20 cellular contexts compared by ENCODE assay signal in the genomic region with DNA sequence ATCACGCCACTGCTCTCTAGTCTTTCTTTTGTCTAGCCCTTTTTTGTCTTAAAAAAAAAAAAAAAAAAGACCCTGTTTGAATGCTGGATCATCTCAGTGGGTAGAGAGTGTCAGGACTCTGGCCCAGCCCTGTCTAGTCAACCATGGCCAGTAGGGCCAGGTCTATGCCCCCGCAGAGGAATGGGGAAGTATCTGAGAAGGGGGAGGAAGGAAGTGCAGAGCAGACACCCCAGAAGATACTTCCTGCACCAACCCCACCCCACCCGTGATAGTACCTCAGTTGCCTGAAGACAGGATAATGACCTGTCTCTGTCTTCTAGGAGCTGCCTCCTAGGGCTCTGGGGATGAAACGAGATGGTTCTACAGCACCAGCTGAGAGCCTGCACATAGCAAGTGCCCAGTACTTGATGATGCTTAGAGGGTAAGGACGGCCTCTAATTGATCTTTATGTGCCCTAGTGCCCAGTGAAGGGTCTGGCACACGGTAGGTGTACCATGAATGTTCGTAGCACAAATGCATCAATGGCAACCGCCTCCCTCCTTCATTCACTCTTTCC. TPM values are rescaled to one million over a fixed set of nuclear protein-coding genes. Genes with fewer than 3 reads are reported as not detected.
A peak's percentile ranks its signal among the peaks of the same experiment; 100 is the strongest.
DNase-seq lines count a peak whose midpoint lies in the region; ATAC-seq and TF ChIP-seq lines count a peak whose summit lies in the region.
"Had no signal": no experiment of that assay in that cellular context is flagged by ENCODE, and none has a peak within 500 bp of the region (broad histone marks: within the 10 kb centered on the region; RNA-seq: fewer than 3 reads in every experiment).

No MANE protein-coding gene starts in this region.

- CTCF ChIA-PET in mammary epithelial cell (lab: Charles Lee; ENCODE audit: low non-redundant PET): no interaction called here

- H4K20me1 ChIP-seq in mammary epithelial cell (ENCODE audit: insufficient read depth, low read length) (no peaks in the 10 kb centered on the region), neural progenitor cell (ENCODE audit: low read depth) (no peaks in the 10 kb centered on the region)

- H3K9me3 Mint-ChIP-seq in neural progenitor cell: peaks cover 18% of the 10 kb centered on the region
- peaks cover 4% of the 10 kb centered on the region for H3K9me3 Mint-ChIP-seq in mesothelial cell of epicardium
- H3K9me3 Mint-ChIP-seq: CD4-positive, alpha-beta T cell had no signal

- DNase-seq in GM12865 (ENCODE audit: low read depth) (peak; percentile 3), NOMO-1 treated with DMSO at 0.1 percent for 48 hours (lab: John Stamatoyannopoulos, UW; ENCODE audit: unreplicated experiment) (peak; percentile 57), mammary epithelial cell (no peak), neural progenitor cell (ENCODE audit: low spot score) (no peak), mesothelial cell of epicardium (ENCODE audit: low spot score in 2 of 2, unreplicated experiment in 2 of 2) (no peak), Right ventricle myocardium superior (no peak)
- DNase-seq: activated CD4-positive, alpha-beta T cell treated with anti-CD3 and anti-CD28 coated beads for 4 hours; activated T-cell treated with anti-CD3 and anti-CD28 coated beads, Interleukin-2, amount 50 U/mL, for 72 hours; CD4-positive, alpha-beta T cell; colonic mucosa; HCEC 1CT; left colon; NCI-H2107; right cardiac atrium; stimulated activated CD4-positive, alpha-beta T cell treated with anti-CD3 and anti-CD28 coated beads, Interleukin-4, amount 100 ng/mL, for 1 hour; SW 1271 had no signal

- H3K27ac Mint-ChIP-seq in neural progenitor cell: peak overlapping the region; percentile 30
- no peak overlapping the region for H3K27ac Mint-ChIP-seq in mesothelial cell of epicardium
- H3K27ac Mint-ChIP-seq: activated T-cell treated with anti-CD3 and anti-CD28 coated beads, Interleukin-2, amount 50 U/mL, for 72 hours; CD4-positive, alpha-beta T cell; nephron had no signal

- no peaks in the 10 kb centered on the region for H3K79me2 ChIP-seq in mammary epithelial cell (ENCODE audit: insufficient read depth, low read length)
- no peaks in the 10 kb centered on the region for H3K79me2 ChIP-seq in neural progenitor cell (ENCODE audit: low read depth)

- H3K27ac ChIP-seq in mammary epithelial cell (ENCODE audit: insufficient read depth, low read depth, low read length) (no peak overlapping the region), neural progenitor cell (no peak overlapping the region)
- H3K27ac ChIP-seq: colonic mucosa, esophagus muscularis mucosa had no signal

- H3K4me2 ChIP-seq in mammary epithelial cell (ENCODE audit: insufficient read depth, low read depth, low read length): peak overlapping the region; percentile 61
- no peak overlapping the region for H3K4me2 ChIP-seq in neural progenitor cell

- H3K4me1 Mint-ChIP-seq in neural progenitor cell (peaks cover 47% of the 10 kb centered on the region), mesothelial cell of epicardium (peaks cover 2% of the 10 kb centered on the region)

- in situ Hi-C loops in mammary epithelial cell (cut with MboI; ENCODE audit: low sequenced_read_pairs in 2 of 2): no loop called here

- BruUV-seq in mammary epithelial cell (replicated peaks; lab: Mats Ljungman, UMichigan): no TSS peak

- dilution Hi-C loops in mammary epithelial cell (cut with HindIII; ENCODE audit: low sequenced_read_pairs): no loop called here

- TF ChIP-seq CTCF in GM12865 (IDR thresholded peaks at IDR 0.05; ENCODE audit: insufficient read depth, low read depth, low read length, missing control alignments) (no peak), mammary epithelial cell (conservative IDR thresholded peaks at IDR 0.05 in 1 of 2, IDR thresholded peaks at IDR 0.05 in 1 of 2; ENCODE audit: extremely low read depth in 1 of 2, insufficient read depth in 1 of 2, low read depth in 1 of 2, low read length in 2 of 2) (no peak), neural progenitor cell (IDR thresholded peaks at IDR 0.05) (no peak), mesothelial cell of epicardium (IDR thresholded peaks at IDR 0.05; ENCODE audit: unreplicated experiment) (no peak)

- intact Hi-C loops in mammary epithelial cell (cut with micrococcal nuclease): no loop called here
- intact Hi-C loops in Right ventricle myocardium superior (cut with DNase I): no loop called here

- H3K4me3 Mint-ChIP-seq in neural progenitor cell: no peak overlapping the region
- H3K4me3 Mint-ChIP-seq in mesothelial cell of epicardium: no peak overlapping the region
- H3K4me3 Mint-ChIP-seq: activated T-cell treated with anti-CD3 and anti-CD28 coated beads, Interleukin-2, amount 50 U/mL, for 72 hours; CD4-positive, alpha-beta T cell; nephron had no signal

- H3K27me3 Mint-ChIP-seq in neural progenitor cell (ENCODE audit: insufficient read depth, low read depth): peaks cover 4% of the 10 kb centered on the region
- no peaks in the 10 kb centered on the region for H3K27me3 Mint-ChIP-seq in mesothelial cell of epicardium (ENCODE audit: low read depth)
- H3K27me3 Mint-ChIP-seq: CD4-positive, alpha-beta T cell had no signal

- H3K27me3 ChIP-seq in mammary epithelial cell (ENCODE audit: insufficient read depth, low read length) (no peaks in the 10 kb centered on the region), neural progenitor cell (no peaks in the 10 kb centered on the region)
- H3K27me3 ChIP-seq: colonic mucosa, esophagus muscularis mucosa had no signal

- H3K36me3 Mint-ChIP-seq in neural progenitor cell: peaks cover 42% of the 10 kb centered on the region
- H3K36me3 Mint-ChIP-seq in mesothelial cell of epicardium: peaks cover 6% of the 10 kb centered on the region

- H3K36me3 ChIP-seq in mammary epithelial cell (ENCODE audit: insufficient read depth, low read length) (no peaks in the 10 kb centered on the region), neural progenitor cell (no peaks in the 10 kb centered on the region)
- H3K36me3 ChIP-seq: colonic mucosa, esophagus muscularis mucosa had no signal

- ATAC-seq in GM18907 (IDR thresholded peaks at IDR 0.05; ENCODE audit: unreplicated experiment): no peak
- no peak for ATAC-seq in GM19023 (IDR thresholded peaks at IDR 0.05; ENCODE audit: unreplicated experiment)
- no peak for ATAC-seq in Right ventricle myocardium superior (ENCODE audit: poor library complexity)
- ATAC-seq: activated T-cell treated with anti-CD3 and anti-CD28 coated beads, Interleukin-2, amount 50 U/mL, for 72 hours; left colon had no signal

- peaks cover 11% of the 10 kb centered on the region for H3K4me1 ChIP-seq in mammary epithelial cell (ENCODE audit: insufficient read depth, low read length)
- H3K4me1 ChIP-seq in neural progenitor cell: no peaks in the 10 kb centered on the region
- H3K4me1 ChIP-seq: colonic mucosa had no signal

- H3F3A ChIP-seq in neural progenitor cell (ENCODE audit: low read depth): no peaks in the 10 kb centered on the region

- H3K4me3 ChIP-seq in GM12865 (ENCODE audit: low read depth, low read length) (no peak overlapping the region), mammary epithelial cell (replicated peaks in 1 of 3; ENCODE audit: insufficient read depth in 1 of 3, low read depth in 2 of 3, low read length in 3 of 3) (no peak overlapping the region), neural progenitor cell (no peak overlapping the region)
- H3K4me3 ChIP-seq: colonic mucosa, esophagus muscularis mucosa had no signal

- H2AFZ ChIP-seq in mammary epithelial cell (ENCODE audit: low read depth, low read length) (peak overlapping the region; percentile 62), neural progenitor cell (replicated peaks) (no peak overlapping the region)

- H3K9ac ChIP-seq in mammary epithelial cell (ENCODE audit: insufficient read depth, low read length) (no peak overlapping the region), neural progenitor cell (no peak overlapping the region)

- no peaks in the 10 kb centered on the region for H3K9me3 ChIP-seq in mammary epithelial cell (replicated peaks; ENCODE audit: insufficient read depth, low read length)
- no peaks in the 10 kb centered on the region for H3K9me3 ChIP-seq in neural progenitor cell (ENCODE audit: low read depth)
- H3K9me3 ChIP-seq: colonic mucosa, esophagus muscularis mucosa had no signal

- WGBS in mammary epithelial cell (ENCODE audit: low coverage, missing lambda C conversion rate): 25% methylated on average over 8 of the region's 8 CpGs

RNA-seq across cellular contexts. Expression of a gene that starts 55.4 kb away (rescaled TPM):
- total RNA-seq in mammary epithelial cell (10 to 100 TPM; 13.6 to 20.5 TPM), neural progenitor cell (ENCODE audit: low replicate concordance) (7.3 and 7.9 TPM in 2 replicates), mesothelial cell of epicardium (20.7 to 21.6 TPM (median 21.4 TPM) in 3 replicates), Right ventricle myocardium superior (3.4 TPM)
- polyA plus RNA-seq in mammary epithelial cell: 7.4 TPM
- 8.6 TPM for polyA minus RNA-seq in mammary epithelial cell

Comparison
In these comparisons a context has a peak if more than half of its experiments do, and no peak if none do; other contexts are left out.
1. DNase-seq: peak in GM12865 (single experiment) and NOMO-1 treated with DMSO at 0.1 percent for 48 hours (single experiment); none in mammary epithelial cell (single experiment), neural progenitor cell (single experiment), mesothelial cell of epicardium (0 of 2) and Right ventricle myocardium superior (single experiment).